In the genomic region with DNA sequence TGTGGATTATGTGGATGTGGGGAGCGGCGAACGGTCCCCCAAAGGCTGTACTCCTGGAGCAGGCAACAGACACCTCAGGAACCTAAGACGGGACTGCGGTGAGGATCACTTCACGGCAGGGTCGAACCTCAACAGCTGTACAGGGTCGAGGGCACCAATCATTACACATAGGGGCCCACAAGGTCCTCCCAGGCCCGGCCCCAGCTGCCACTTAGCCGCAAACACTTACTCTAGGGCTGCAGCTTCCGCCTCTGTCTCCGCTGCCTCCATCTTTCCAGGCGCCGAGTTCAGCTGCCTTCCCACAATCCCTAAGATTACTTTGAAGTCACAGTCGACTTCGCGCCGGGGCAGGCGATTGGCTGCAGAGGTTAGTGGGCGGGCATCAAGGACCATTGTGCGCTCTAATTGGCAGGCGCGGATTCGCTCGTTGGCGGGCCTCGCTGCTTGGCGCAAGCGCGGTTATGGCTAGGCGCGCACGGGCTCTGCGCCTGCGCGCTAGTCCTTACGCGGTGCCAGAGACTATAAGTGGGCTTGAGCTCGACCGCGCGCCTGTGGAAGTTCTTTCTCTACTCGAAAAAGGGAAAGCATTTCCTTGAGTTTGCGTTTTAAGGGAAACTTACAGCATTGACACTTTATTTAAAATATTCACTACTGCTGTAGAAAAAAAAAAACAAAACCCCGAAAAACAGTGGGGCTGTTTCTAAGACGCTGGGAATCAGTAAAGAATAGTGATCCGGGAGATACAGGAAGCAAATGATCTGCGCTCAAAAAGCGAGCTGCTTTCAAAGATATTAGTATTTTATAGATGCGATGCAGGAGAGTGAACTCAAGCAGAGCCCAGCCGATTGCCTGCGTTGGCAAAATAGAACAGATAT, we compare ENCODE assay signal across 1 cellular context.
TF ChIP-seq lines count a peak whose summit lies in the region.

A gene with protein sequence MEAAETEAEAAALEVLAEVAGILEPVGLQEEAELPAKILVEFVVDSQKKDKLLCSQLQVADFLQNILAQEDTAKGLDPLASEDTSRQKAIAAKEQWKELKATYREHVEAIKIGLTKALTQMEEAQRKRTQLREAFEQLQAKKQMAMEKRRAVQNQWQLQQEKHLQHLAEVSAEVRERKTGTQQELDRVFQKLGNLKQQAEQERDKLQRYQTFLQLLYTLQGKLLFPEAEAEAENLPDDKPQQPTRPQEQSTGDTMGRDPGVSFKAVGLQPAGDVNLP (minus strand): TSS at position 293 of the 875 bp plus-strand sequence. CDS start 23 bp downstream, at position 270.

TF ChIP-seq in K562, 482 proteins besides CTCF, POLR2A, EP300 and RAD21 (continued from another document and continues in another):
- no peak for TF ChIP-seq DEAF1 (CRISPR knock-in tag; IDR thresholded peaks at IDR 0.05)
- TF ChIP-seq NFATC3 (IDR thresholded peaks at IDR 0.05), result no peak
- no peak for TF ChIP-seq ADNP (tag; IDR thresholded peaks at IDR 0.05)
- TF ChIP-seq ATF7 (IDR thresholded peaks at IDR 0.05), result peak; percentile 76
- no peak for TF ChIP-seq ZBTB8A (IDR thresholded peaks at IDR 0.05; ENCODE audit: partially characterized antibody)
- no peak for TF ChIP-seq MED1 (CRISPR knock-in tag; IDR thresholded peaks at IDR 0.05; ENCODE audit: borderline replicate concordance)
- no peak for TF ChIP-seq KDM4B (IDR thresholded peaks at IDR 0.05; ENCODE audit: borderline replicate concordance in 2 of 2, low read depth in 1 of 2)
- no peak for TF ChIP-seq MAFK (IDR thresholded peaks at IDR 0.05; ENCODE audit: low read length)
- TF ChIP-seq, protein P1, sequence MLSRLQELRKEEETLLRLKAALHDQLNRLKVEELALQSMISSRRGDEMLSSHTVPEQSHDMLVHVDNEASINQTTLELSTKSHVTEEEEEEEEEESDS (CRISPR knock-in tag; IDR thresholded peaks at IDR 0.05), result no peak
- TF ChIP-seq SMAD4 (CRISPR knock-in tag; conservative IDR thresholded peaks at IDR 0.05), result no peak
- no peak for TF ChIP-seq SRSF9 (IDR thresholded peaks at IDR 0.05; ENCODE audit: borderline replicate concordance, low read depth, low read length)
- no peak for TF ChIP-seq JUNB (CRISPR knock-in tag; conservative IDR thresholded peaks at IDR 0.05)
- TF ChIP-seq C11orf30 (IDR thresholded peaks at IDR 0.05; ENCODE audit: low read depth), result peak; percentile 89
- TF ChIP-seq PHB (CRISPR knock-in tag; IDR thresholded peaks at IDR 0.05), result no peak
- TF ChIP-seq, protein P2, sequence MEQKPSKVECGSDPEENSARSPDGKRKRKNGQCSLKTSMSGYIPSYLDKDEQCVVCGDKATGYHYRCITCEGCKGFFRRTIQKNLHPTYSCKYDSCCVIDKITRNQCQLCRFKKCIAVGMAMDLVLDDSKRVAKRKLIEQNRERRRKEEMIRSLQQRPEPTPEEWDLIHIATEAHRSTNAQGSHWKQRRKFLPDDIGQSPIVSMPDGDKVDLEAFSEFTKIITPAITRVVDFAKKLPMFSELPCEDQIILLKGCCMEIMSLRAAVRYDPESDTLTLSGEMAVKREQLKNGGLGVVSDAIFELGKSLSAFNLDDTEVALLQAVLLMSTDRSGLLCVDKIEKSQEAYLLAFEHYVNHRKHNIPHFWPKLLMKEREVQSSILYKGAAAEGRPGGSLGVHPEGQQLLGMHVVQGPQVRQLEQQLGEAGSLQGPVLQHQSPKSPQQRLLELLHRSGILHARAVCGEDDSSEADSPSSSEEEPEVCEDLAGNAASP (IDR thresholded peaks at IDR 0.05), result no peak
- TF ChIP-seq PREB (CRISPR knock-in tag; IDR thresholded peaks at IDR 0.05), result no peak
- no peak for TF ChIP-seq FOXA1 (IDR thresholded peaks at IDR 0.05; ENCODE audit: borderline replicate concordance)
- no peak for TF ChIP-seq CHD4 (IDR thresholded peaks at IDR 0.05; ENCODE audit: insufficient read depth, insufficient replicate concordance, low read depth, low read length, poor library complexity, severe bottlenecking)
- no peak for TF ChIP-seq U2AF1 (optimal IDR thresholded peaks at IDR 0.05; ENCODE audit: low read depth, low read length)
- no peak for TF ChIP-seq HIVEP1 (CRISPR knock-in tag; IDR thresholded peaks at IDR 0.05)
- TF ChIP-seq ZNF263 (CRISPR knock-in tag; IDR thresholded peaks at IDR 0.05; ENCODE audit: borderline replicate concordance), result no peak
- no peak for TF ChIP-seq ZBTB1 (CRISPR knock-in tag; IDR thresholded peaks at IDR 0.05; ENCODE audit: borderline replicate concordance, low read depth)
- TF ChIP-seq, protein P3, sequence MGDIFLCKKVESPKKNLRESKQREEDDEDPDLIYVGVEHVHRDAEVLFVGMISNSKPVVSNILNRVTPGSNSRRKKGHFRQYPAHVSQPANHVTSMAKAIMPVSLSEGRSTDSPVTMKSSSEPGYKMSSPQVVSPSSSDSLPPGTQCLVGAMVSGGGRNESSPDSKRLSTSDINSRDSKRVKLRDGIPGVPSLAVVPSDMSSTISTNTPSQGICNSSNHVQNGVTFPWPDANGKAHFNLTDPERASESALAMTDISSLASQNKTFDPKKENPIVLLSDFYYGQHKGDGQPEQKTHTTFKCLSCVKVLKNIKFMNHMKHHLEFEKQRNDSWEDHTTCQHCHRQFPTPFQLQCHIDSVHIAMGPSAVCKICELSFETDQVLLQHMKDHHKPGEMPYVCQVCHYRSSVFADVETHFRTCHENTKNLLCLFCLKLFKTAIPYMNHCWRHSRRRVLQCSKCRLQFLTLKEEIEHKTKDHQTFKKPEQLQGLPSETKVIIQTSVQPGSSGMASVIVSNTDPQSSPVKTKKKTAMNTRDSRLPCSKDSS (IDR thresholded peaks at IDR 0.05; ENCODE audit: low read depth, partially characterized antibody), result no peak
- TF ChIP-seq, protein P4, sequence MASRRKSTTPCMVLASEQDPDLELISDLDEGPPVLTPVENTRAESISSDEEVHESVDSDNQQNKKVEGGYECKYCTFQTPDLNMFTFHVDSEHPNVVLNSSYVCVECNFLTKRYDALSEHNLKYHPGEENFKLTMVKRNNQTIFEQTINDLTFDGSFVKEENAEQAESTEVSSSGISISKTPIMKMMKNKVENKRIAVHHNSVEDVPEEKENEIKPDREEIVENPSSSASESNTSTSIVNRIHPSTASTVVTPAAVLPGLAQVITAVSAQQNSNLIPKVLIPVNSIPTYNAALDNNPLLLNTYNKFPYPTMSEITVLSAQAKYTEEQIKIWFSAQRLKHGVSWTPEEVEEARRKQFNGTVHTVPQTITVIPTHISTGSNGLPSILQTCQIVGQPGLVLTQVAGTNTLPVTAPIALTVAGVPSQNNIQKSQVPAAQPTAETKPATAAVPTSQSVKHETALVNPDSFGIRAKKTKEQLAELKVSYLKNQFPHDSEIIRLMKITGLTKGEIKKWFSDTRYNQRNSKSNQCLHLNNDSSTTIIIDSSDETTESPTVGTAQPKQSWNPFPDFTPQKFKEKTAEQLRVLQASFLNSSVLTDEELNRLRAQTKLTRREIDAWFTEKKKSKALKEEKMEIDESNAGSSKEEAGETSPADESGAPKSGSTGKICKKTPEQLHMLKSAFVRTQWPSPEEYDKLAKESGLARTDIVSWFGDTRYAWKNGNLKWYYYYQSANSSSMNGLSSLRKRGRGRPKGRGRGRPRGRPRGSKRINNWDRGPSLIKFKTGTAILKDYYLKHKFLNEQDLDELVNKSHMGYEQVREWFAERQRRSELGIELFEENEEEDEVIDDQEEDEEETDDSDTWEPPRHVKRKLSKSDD (conservative IDR thresholded peaks at IDR 0.05; ENCODE audit: low read length), result no peak
- TF ChIP-seq NONO (IDR thresholded peaks at IDR 0.05; ENCODE audit: low read depth in 2 of 2, low read length in 1 of 2), result no peak
- TF ChIP-seq, protein P5, sequence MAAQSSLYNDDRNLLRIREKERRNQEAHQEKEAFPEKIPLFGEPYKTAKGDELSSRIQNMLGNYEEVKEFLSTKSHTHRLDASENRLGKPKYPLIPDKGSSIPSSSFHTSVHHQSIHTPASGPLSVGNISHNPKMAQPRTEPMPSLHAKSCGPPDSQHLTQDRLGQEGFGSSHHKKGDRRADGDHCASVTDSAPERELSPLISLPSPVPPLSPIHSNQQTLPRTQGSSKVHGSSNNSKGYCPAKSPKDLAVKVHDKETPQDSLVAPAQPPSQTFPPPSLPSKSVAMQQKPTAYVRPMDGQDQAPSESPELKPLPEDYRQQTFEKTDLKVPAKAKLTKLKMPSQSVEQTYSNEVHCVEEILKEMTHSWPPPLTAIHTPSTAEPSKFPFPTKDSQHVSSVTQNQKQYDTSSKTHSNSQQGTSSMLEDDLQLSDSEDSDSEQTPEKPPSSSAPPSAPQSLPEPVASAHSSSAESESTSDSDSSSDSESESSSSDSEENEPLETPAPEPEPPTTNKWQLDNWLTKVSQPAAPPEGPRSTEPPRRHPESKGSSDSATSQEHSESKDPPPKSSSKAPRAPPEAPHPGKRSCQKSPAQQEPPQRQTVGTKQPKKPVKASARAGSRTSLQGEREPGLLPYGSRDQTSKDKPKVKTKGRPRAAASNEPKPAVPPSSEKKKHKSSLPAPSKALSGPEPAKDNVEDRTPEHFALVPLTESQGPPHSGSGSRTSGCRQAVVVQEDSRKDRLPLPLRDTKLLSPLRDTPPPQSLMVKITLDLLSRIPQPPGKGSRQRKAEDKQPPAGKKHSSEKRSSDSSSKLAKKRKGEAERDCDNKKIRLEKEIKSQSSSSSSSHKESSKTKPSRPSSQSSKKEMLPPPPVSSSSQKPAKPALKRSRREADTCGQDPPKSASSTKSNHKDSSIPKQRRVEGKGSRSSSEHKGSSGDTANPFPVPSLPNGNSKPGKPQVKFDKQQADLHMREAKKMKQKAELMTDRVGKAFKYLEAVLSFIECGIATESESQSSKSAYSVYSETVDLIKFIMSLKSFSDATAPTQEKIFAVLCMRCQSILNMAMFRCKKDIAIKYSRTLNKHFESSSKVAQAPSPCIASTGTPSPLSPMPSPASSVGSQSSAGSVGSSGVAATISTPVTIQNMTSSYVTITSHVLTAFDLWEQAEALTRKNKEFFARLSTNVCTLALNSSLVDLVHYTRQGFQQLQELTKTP (IDR thresholded peaks at IDR 0.05; ENCODE audit: low read depth in 1 of 2, partially characterized antibody in 2 of 2), result no peak
- no peak for TF ChIP-seq CTCFL (IDR thresholded peaks at IDR 0.05; ENCODE audit: borderline replicate concordance, insufficient read depth, low read depth, low read length, poor library complexity, severe bottlenecking)
- TF ChIP-seq, protein P6, sequence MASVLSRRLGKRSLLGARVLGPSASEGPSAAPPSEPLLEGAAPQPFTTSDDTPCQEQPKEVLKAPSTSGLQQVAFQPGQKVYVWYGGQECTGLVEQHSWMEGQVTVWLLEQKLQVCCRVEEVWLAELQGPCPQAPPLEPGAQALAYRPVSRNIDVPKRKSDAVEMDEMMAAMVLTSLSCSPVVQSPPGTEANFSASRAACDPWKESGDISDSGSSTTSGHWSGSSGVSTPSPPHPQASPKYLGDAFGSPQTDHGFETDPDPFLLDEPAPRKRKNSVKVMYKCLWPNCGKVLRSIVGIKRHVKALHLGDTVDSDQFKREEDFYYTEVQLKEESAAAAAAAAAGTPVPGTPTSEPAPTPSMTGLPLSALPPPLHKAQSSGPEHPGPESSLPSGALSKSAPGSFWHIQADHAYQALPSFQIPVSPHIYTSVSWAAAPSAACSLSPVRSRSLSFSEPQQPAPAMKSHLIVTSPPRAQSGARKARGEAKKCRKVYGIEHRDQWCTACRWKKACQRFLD (CRISPR knock-in tag; IDR thresholded peaks at IDR 0.05), result no peak
- TF ChIP-seq, protein P7, sequence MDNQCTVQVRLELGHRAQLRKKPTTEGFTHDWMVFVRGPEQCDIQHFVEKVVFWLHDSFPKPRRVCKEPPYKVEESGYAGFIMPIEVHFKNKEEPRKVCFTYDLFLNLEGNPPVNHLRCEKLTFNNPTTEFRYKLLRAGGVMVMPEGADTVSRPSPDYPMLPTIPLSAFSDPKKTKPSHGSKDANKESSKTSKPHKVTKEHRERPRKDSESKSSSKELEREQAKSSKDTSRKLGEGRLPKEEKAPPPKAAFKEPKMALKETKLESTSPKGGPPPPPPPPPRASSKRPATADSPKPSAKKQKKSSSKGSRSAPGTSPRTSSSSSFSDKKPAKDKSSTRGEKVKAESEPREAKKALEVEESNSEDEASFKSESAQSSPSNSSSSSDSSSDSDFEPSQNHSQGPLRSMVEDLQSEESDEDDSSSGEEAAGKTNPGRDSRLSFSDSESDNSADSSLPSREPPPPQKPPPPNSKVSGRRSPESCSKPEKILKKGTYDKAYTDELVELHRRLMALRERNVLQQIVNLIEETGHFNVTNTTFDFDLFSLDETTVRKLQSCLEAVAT (IDR thresholded peaks at IDR 0.05), result no peak; a peak in 1 of 4 replicates
- TF ChIP-seq ZNF41 (CRISPR knock-in tag; conservative IDR thresholded peaks at IDR 0.05), result no peak
- TF ChIP-seq ZBTB17 (CRISPR knock-in tag; IDR thresholded peaks at IDR 0.05), result no peak
- no peak for TF ChIP-seq ZNF431 (CRISPR knock-in tag; IDR thresholded peaks at IDR 0.05)
